In genomic region chr6:138038148-138038870, GRCh38 we compare ENCODE assay signal across 29 cellular contexts.
DNase-seq lines count a peak whose midpoint lies in the region; ATAC-seq and TF ChIP-seq lines count a peak whose summit lies in the region.
"Had no signal": no experiment of that assay in that cellular context is flagged by ENCODE, and none has a peak within 500 bp of the region (broad histone marks: within the 10 kb centered on the region; RNA-seq: fewer than 3 reads in every experiment).

No MANE protein-coding gene starts in this region.

- H3K4me2 ChIP-seq in GM23338: no peak overlapping the region
- H3K4me2 ChIP-seq: smooth muscle cell had no signal

- H3K36me3 ChIP-seq in esophagus muscularis mucosa (no peaks in the 10 kb centered on the region), GM23338 (ENCODE audit: insufficient read depth) (no peaks in the 10 kb centered on the region)
- H3K36me3 ChIP-seq: ascending aorta, esophagus squamous epithelium, gastrocnemius medialis, left ventricle myocardium inferior, SJSA1, upper lobe of right lung had no signal

- H3K27me3 Mint-ChIP-seq in GM23338 (ENCODE audit: insufficient read depth, low read depth, poor library complexity): peaks cover 4% of the 10 kb centered on the region
- H3K27me3 Mint-ChIP-seq: activated naive CD8-positive, alpha-beta T cell had no signal

- 0 out of 2 replicates have a peak, but pooled peaks cover 3% of the 10 kb centered on the region for H3K9me2 ChIP-seq in GM23338 (ENCODE audit: insufficient read depth)

- no peaks in the 10 kb centered on the region; the same call in 1 of the 2 replicates for H4K20me1 ChIP-seq in GM23338 (replicated peaks; ENCODE audit: insufficient read depth)

- no peaks in the 10 kb centered on the region for H3K36me3 Mint-ChIP-seq in GM23338 (ENCODE audit: low read depth)
- H3K36me3 Mint-ChIP-seq: activated naive CD8-positive, alpha-beta T cell; CD4-positive, alpha-beta memory T cell; naive B cell had no signal

- TF ChIP-seq POLR2A in esophagus muscularis mucosa (IDR thresholded peaks at IDR 0.05; ENCODE audit: low read depth): no peak

- TF ChIP-seq EP300 in esophagus muscularis mucosa (IDR thresholded peaks at IDR 0.05): no peak

- no peak overlapping the region for H3K27ac Mint-ChIP-seq in GM23338
- H3K27ac Mint-ChIP-seq: activated CD4-positive, alpha-beta memory T cell treated with anti-CD3 and anti-CD28 coated beads, Interleukin-2, amount 10 ng/mL, durations not matched to agents 7 days and 5 days; activated naive CD8-positive, alpha-beta T cell; CD4-positive, alpha-beta memory T cell had no signal

- DNase-seq in NCI-H1417 (lab: John Stamatoyannopoulos, UW) (peak; percentile 22 to 69 (median 29)), NCI-H1417 treated with DMSO at 0.1 percent for 48 hours (lab: John Stamatoyannopoulos, UW) (no peak), NCI-H1105 (lab: John Stamatoyannopoulos, UW) (peak; percentile 74), NCI-H2171 treated with DMSO at 0.1 percent for 48 hours (lab: John Stamatoyannopoulos, UW) (peak; percentile 93), esophagus muscularis mucosa (ENCODE audit: extremely low spot score) (peak; percentile 74), GM23338 (ENCODE audit: low spot score) (no peak), iPS-NIHi11 (ENCODE audit: low spot score) (no peak)
- DNase-seq in stimulated activated CD4-positive, alpha-beta T cell treated with anti-CD3 and anti-CD28 coated beads, Interleukin-4, amount 100 ng/mL, for 24 hours: no peak
- DNase-seq: activated CD4-positive, alpha-beta memory T cell treated with anti-CD3 and anti-CD28 coated beads, Interleukin-2, amount 10 ng/mL, durations not matched to agents 7 days and 5 days; activated CD4-positive, CD25-positive, alpha-beta regulatory T cell treated with anti-CD3 and anti-CD28 coated beads, Interleukin-2, amount 50 U/mL, for 72 hours; AML-193; CD4-positive, alpha-beta memory T cell; cortex of kidney; DND-41; esophagus squamous epithelium; gastrocnemius medialis; hippocampal formation; left ventricle myocardium inferior; naive B cell; NCI-H1930; stimulated activated CD4-positive, alpha-beta T cell treated with anti-CD3 and anti-CD28 coated beads, Interleukin-2, amount 100 ng/mL, for 24 hours; substantia nigra; T-helper 1 cell; upper lobe of right lung had no signal

- H3K27ac ChIP-seq in esophagus muscularis mucosa (replicated peaks in 1 of 4) (no peak overlapping the region), GM23338 (ENCODE audit: low read depth) (no peak overlapping the region)
- H3K27ac ChIP-seq: ascending aorta, gastrocnemius medialis, left ventricle myocardium inferior, SJSA1, upper lobe of right lung had no signal

- no peak overlapping the region for H2AFZ ChIP-seq in GM23338

- TF ChIP-seq CTCF in esophagus muscularis mucosa (IDR thresholded peaks at IDR 0.05) (no peak), GM23338 (conservative IDR thresholded peaks at IDR 0.05; ENCODE audit: low read depth in 2 of 2) (no peak)

- H3K4me3 Mint-ChIP-seq in GM23338: no peak overlapping the region
- H3K4me3 Mint-ChIP-seq: activated CD4-positive, alpha-beta memory T cell treated with anti-CD3 and anti-CD28 coated beads, Interleukin-2, amount 10 ng/mL, durations not matched to agents 7 days and 5 days; activated naive CD8-positive, alpha-beta T cell; CD4-positive, alpha-beta memory T cell; naive B cell had no signal

- H3K9me3 Mint-ChIP-seq in GM23338: peaks cover 3% of the 10 kb centered on the region; the same call in 2 of the 3 replicates

- 93% methylated on average over 7 of the region's 7 CpGs for WGBS in esophagus muscularis mucosa

- intact Hi-C loops in esophagus muscularis mucosa (cut with DNase I): no loop called here

- H3K4me1 ChIP-seq in esophagus muscularis mucosa: no peaks in the 10 kb centered on the region
- H3K4me1 ChIP-seq in GM23338 (ENCODE audit: insufficient read depth): no peaks in the 10 kb centered on the region
- H3K4me1 ChIP-seq: ascending aorta, gastrocnemius medialis, left ventricle myocardium inferior, SJSA1, upper lobe of right lung had no signal

- no peaks in the 10 kb centered on the region for H3K79me2 ChIP-seq in GM23338 (replicated peaks; ENCODE audit: insufficient read depth)

- H3K9me3 ChIP-seq in esophagus muscularis mucosa: peaks cover 0 to 5% (median 0%) of the 10 kb centered on the region in 4 donors
- H3K9me3 ChIP-seq: ascending aorta, esophagus squamous epithelium, gastrocnemius medialis, SJSA1, upper lobe of right lung had no signal

- H3F3A ChIP-seq in GM23338 (replicated peaks; ENCODE audit: low read depth): no peaks in the 10 kb centered on the region

- no peaks in the 10 kb centered on the region for H3K4me1 Mint-ChIP-seq in GM23338
- H3K4me1 Mint-ChIP-seq: activated CD4-positive, alpha-beta memory T cell treated with anti-CD3 and anti-CD28 coated beads, Interleukin-2, amount 10 ng/mL, durations not matched to agents 7 days and 5 days; CD4-positive, alpha-beta memory T cell had no signal

- H3K27me3 ChIP-seq in esophagus muscularis mucosa (no peaks in the 10 kb centered on the region), GM23338 (ENCODE audit: insufficient read depth) (no peaks in the 10 kb centered on the region)
- H3K27me3 ChIP-seq: ascending aorta, esophagus squamous epithelium, gastrocnemius medialis, SJSA1, upper lobe of right lung had no signal

- H3K4me3 ChIP-seq in esophagus muscularis mucosa: no peak overlapping the region
- H3K4me3 ChIP-seq in GM23338: no peak overlapping the region
- H3K4me3 ChIP-seq: ascending aorta, esophagus squamous epithelium, gastrocnemius medialis, left ventricle myocardium inferior, SJSA1, smooth muscle cell, upper lobe of right lung had no signal

- ATAC-seq in GM23338: no peak
- ATAC-seq: gastrocnemius medialis, HCT116, upper lobe of right lung had no signal

TF ChIP-seq in GM23338, 12 proteins besides CTCF, POLR2A, EP300 and RAD21 (continues in another document):
- TF ChIP-seq EZH2 (IDR thresholded peaks at IDR 0.05; ENCODE audit: low read depth, unreplicated experiment): no peak
- no peak for TF ChIP-seq ZNF462 (CRISPR knock-in tag; IDR thresholded peaks at IDR 0.05)
- no peak for TF ChIP-seq EZH2phosphoT487 (IDR thresholded peaks at IDR 0.05; ENCODE audit: unreplicated experiment)
- no peak for TF ChIP-seq POLR2AphosphoS5 (IDR thresholded peaks at IDR 0.05; ENCODE audit: low read depth)
- TF ChIP-seq CREB1 (CRISPR knock-in tag; IDR thresholded peaks at IDR 0.05; ENCODE audit: low read depth): no peak

Comparison
In these comparisons a context has a peak if more than half of its experiments do, and no peak if none do; other contexts are left out.
1. DNase-seq: peak in NCI-H1417 (3 of 3), NCI-H1105 (single experiment), NCI-H2171 treated with DMSO at 0.1 percent for 48 hours (single experiment) and esophagus muscularis mucosa (single experiment); none in NCI-H1417 treated with DMSO at 0.1 percent for 48 hours (single experiment), GM23338 (single experiment), iPS-NIHi11 (single experiment) and stimulated activated CD4-positive, alpha-beta T cell treated with anti-CD3 and anti-CD28 coated beads, Interleukin-4, amount 100 ng/mL, for 24 hours (single experiment).